Comparison of ENCODE assay signal across 14 cellular contexts in genomic region chr5:141234109-141234508, GRCh38. TPM values are rescaled to one million over a fixed set of nuclear protein-coding genes. Genes with fewer than 3 reads are reported as not detected.
A peak's percentile ranks its signal among the peaks of the same experiment; 100 is the strongest.
DNase-seq lines count a peak whose midpoint lies in the region; ATAC-seq, FAIRE-seq and TF ChIP-seq lines count a peak whose summit lies in the region.
"Had no signal": no experiment of that assay in that cellular context is flagged by ENCODE, and none has a peak within 500 bp of the region (broad histone marks: within the 10 kb centered on the region; RNA-seq: fewer than 3 reads in every experiment).

No MANE protein-coding gene starts in this region.

- no peak for TF ChIP-seq EP300 in HepG2 (IDR thresholded peaks at IDR 0.05; ENCODE audit: low read depth in 2 of 2, low read length in 2 of 2)
- TF ChIP-seq EP300 in HepG2 (CRISPR knock-in tag; IDR thresholded peaks at IDR 0.05; ENCODE audit: borderline replicate concordance), result no peak

- peak overlapping the region; percentile 14; the same call in 1 of the 2 replicates for H3K9ac ChIP-seq in HepG2 (ENCODE audit: insufficient read depth, low read depth, low read length)

- H3K27ac ChIP-seq in AG04450 (ENCODE audit: low read depth, low read length) (no peak overlapping the region), HepG2 (ENCODE audit: extremely low read length, insufficient read depth, low read length) (no peak overlapping the region)

- TF ChIP-seq CTCF in AG04450 (IDR thresholded peaks at IDR 0.05; ENCODE audit: low read depth, low read length) (no peak), HFFc6 (IDR thresholded peaks at IDR 0.05) (peak; percentile 78), HepG2 (CRISPR knock-in tag; IDR thresholded peaks at IDR 0.05) (peak; percentile 54), GM20000 (IDR thresholded peaks at IDR 0.05; ENCODE audit: extremely low read depth, missing control alignments) (no peak)

- H3K79me2 ChIP-seq in HepG2 (ENCODE audit: insufficient read depth, low read length), result no peaks in the 10 kb centered on the region

- H3K4me1 Mint-ChIP-seq in HFFc6 (ENCODE audit: low read depth), result no peaks in the 10 kb centered on the region
- no peaks in the 10 kb centered on the region for H3K4me1 Mint-ChIP-seq in naive thymus-derived CD8-positive, alpha-beta T cell
- H3K4me1 Mint-ChIP-seq: activated naive CD8-positive, alpha-beta T cell treated with anti-CD3 and anti-CD28 coated beads, Interleukin-2, amount 10 ng/mL, durations not matched to agents 7 days and 5 days; CD4-positive, alpha-beta memory T cell had no signal

- H3K27me3 Mint-ChIP-seq in HFFc6 (ENCODE audit: insufficient read depth), result peaks cover 5% of the 10 kb centered on the region
- H3K27me3 Mint-ChIP-seq in naive thymus-derived CD8-positive, alpha-beta T cell, result peaks cover 19 to 55% (median 34%) of the 10 kb centered on the region in 5 donors

- peak overlapping the region; percentile 21 for H3K4me3 ChIP-seq in AG04450 (ENCODE audit: low read depth, low read length)
- 0 out of 6 replicates have a peak overlapping the region, but pooled peaks of 1 of the 3 experiments have one; percentile 24 for H3K4me3 ChIP-seq in HepG2 (replicated peaks in 1 of 3; ENCODE audit: insufficient read depth in 1 of 3, low read depth in 2 of 3, low read length in 3 of 3)

- POLR2A ChIA-PET in AG04450 (lab: Yijun Ruan, JAX), result no interaction called here
- POLR2A ChIA-PET in HepG2 (lab: Yijun Ruan, JAX), result no interaction called here
- POLR2A ChIA-PET in naive thymus-derived CD8-positive, alpha-beta T cell (lab: Charles Lee), result no interaction called here

- intact Hi-C loops in HepG2 (cut with micrococcal nuclease; ENCODE audit: unreplicated experiment), result no loop called here

- peaks cover 40% of the 10 kb centered on the region for H3K9me3 Mint-ChIP-seq in HFFc6
- H3K9me3 Mint-ChIP-seq in naive thymus-derived CD8-positive, alpha-beta T cell, result peaks cover 15 to 83% (median 43%) of the 10 kb centered on the region in 9 donors

- no peaks in the 10 kb centered on the region for H3K36me3 ChIP-seq in HepG2 (replicated peaks in 1 of 2; ENCODE audit: control insufficient read depth in 1 of 2, insufficient read depth in 2 of 2, low read length in 2 of 2)

- ATAC-seq in HepG2, result no peak
- no peak for ATAC-seq in naive thymus-derived CD8-positive, alpha-beta T cell

- H3K9me3 ChIP-seq in AG04450 (ENCODE audit: control insufficient read depth, insufficient read depth, low read length) (peaks cover 19% of the 10 kb centered on the region), HepG2 (ENCODE audit: low read length) (peaks cover 37% of the 10 kb centered on the region)

- TF ChIP-seq POLR2A in HepG2 (IDR thresholded peaks at IDR 0.05; ENCODE audit: insufficient read depth in 1 of 2, low read depth in 2 of 2, low read length in 2 of 2), result no peak

- H3K4me3 Mint-ChIP-seq in HFFc6, result peak overlapping the region; percentile 88
- no peak overlapping the region for H3K4me3 Mint-ChIP-seq in naive thymus-derived CD8-positive, alpha-beta T cell
- H3K4me3 Mint-ChIP-seq: activated naive CD8-positive, alpha-beta T cell treated with anti-CD3 and anti-CD28 coated beads, Interleukin-2, amount 10 ng/mL, durations not matched to agents 7 days and 5 days had no signal

- no peak for FAIRE-seq in HepG2 (lab: Jason Lieb, UNC)
- FAIRE-seq: frontal cortex had no signal

- CTCF ChIA-PET in AG04450 (lab: Charles Lee) (interaction anchor here (0.6 to 2.3 kb wide), 7 partner anchors 10 to 334 kb away, joined by 3 to 17 read pairs (median 3); partner anchors contain the start of gene PCDHGA10), HepG2 (lab: Yijun Ruan, JAX; ENCODE audit: low intra/inter-chr PET ratio, low total read pairs) (interaction anchor here (0.6 to 1.3 kb wide), 2 partner anchors 278 to 330 kb away, joined by 3 to 5 read pairs; no protein-coding TSS in a partner anchor)

- in situ Hi-C loops in HepG2 (cut with HindIII; ENCODE audit: extremely low pct_ligation_motif_present, low pct_unique_long_range_greater_than_20kb), result no loop called here

- 14% methylated on average over 9 of the region's 9 CpGs for WGBS in HepG2 (ENCODE audit: low lambda C conversion rate)

- no peaks in the 10 kb centered on the region for H3K4me1 ChIP-seq in HepG2 (ENCODE audit: insufficient read depth, low read length)

- no peaks in the 10 kb centered on the region for H4K20me1 ChIP-seq in HepG2 (ENCODE audit: insufficient read depth, low read length)

- peak overlapping the region; percentile 48 for H2AFZ ChIP-seq in HepG2 (ENCODE audit: low read length)

- H3K36me3 Mint-ChIP-seq in HFFc6 (ENCODE audit: low read depth), result peaks cover 11% of the 10 kb centered on the region
- peaks cover 14 to 48% (median 24%) of the 10 kb centered on the region in 3 donors for H3K36me3 Mint-ChIP-seq in naive thymus-derived CD8-positive, alpha-beta T cell
- H3K36me3 Mint-ChIP-seq: CD4-positive, alpha-beta memory T cell had no signal

- H3K4me2 ChIP-seq in HepG2 (ENCODE audit: low read depth, low read length), result peak overlapping the region; percentile 52

- no TSS peak for BruUV-seq in HepG2 (replicated peaks; lab: Mats Ljungman, UMichigan)

- TF ChIP-seq RAD21 in HepG2 (CRISPR knock-in tag; IDR thresholded peaks at IDR 0.05), result no peak

- peak overlapping the region; percentile 35; the same call in 1 of the 2 replicates for H3K27ac Mint-ChIP-seq in HFFc6
- H3K27ac Mint-ChIP-seq in naive thymus-derived CD8-positive, alpha-beta T cell, result no peak overlapping the region
- H3K27ac Mint-ChIP-seq: CD4-positive, alpha-beta memory T cell had no signal

- H3K27me3 ChIP-seq in AG04450 (ENCODE audit: control insufficient read depth, insufficient read depth, low read length), result no peaks in the 10 kb centered on the region
- H3K27me3 ChIP-seq in HepG2 (ENCODE audit: control insufficient read depth in 1 of 2, insufficient read depth in 2 of 2, low read length in 2 of 2), result no peaks in the 10 kb centered on the region

- DNase-seq in AG04450 (ENCODE audit: low read depth, low spot score) (no peak), HFFc6 (peak; percentile 9), astrocyte of the hippocampus (ENCODE audit: low read depth, low spot score) (peak; percentile 11), HepG2 (ENCODE audit: low spot score) (peak; percentile 4), NCI-H524 (lab: John Stamatoyannopoulos, UW) (no peak), GM20000 (ENCODE audit: low spot score) (no peak), SIG-M5 treated with dmso at 0.1 percent for 504 hours (lab: John Stamatoyannopoulos, UW; ENCODE audit: unreplicated experiment) (no peak)
- no peak for DNase-seq in naive thymus-derived CD8-positive, alpha-beta T cell
- DNase-seq: activated naive CD8-positive, alpha-beta T cell treated with anti-CD3 and anti-CD28 coated beads, Interleukin-2, amount 10 ng/mL, durations not matched to agents 7 days and 5 days; CD4-positive, alpha-beta memory T cell; stimulated activated CD4-positive, alpha-beta T cell treated with anti-CD3 and anti-CD28 coated beads, Interleukin-1b, Interleukin-23, amount 100 ng/mL, for 48 hours; substantia nigra had no signal

RNA-seq across cellular contexts. Expression of gene PCDHB14, which starts 11.0 kb away (rescaled TPM):
- polyA plus RNA-seq in AG04450 (2011; rRNA removed), result 0.98 and 1.1 TPM in 2 replicates
- 0.70 and 0.83 TPM in 2 replicates for polyA minus RNA-seq in AG04450 (2011; rRNA and poly(A)+ RNA removed)
- 1 to 10 TPM; 1.8 to 3.5 (median 2.7) TPM for total RNA-seq in HFFc6 (2021; fragmentation: NEBNext Ultra II Directional; extraction: Animal tissue kit (Norgen Biotek cat#: 25700))
- total RNA-seq in HepG2 (2016; rRNA removed; fragmentation: Illumina TruSeq; extraction: Trizol), result 0.32 and 0.40 TPM in 2 replicates
- total RNA-seq in HepG2 (2016; cell fraction: cytosol; rRNA removed; fragmentation: Illumina TruSeq; extraction: Trizol; ENCODE audit: low read depth), result not detected in 2 replicates
- 0.13 and 0.30 TPM in 2 replicates for total RNA-seq in HepG2 (2016; cell fraction: insoluble cytoplasmic fraction; rRNA removed; fragmentation: Illumina TruSeq; extraction: Trizol)
- total RNA-seq in HepG2 (2016; cell fraction: membrane; rRNA removed; fragmentation: Illumina TruSeq; extraction: Trizol), result 0.06 and 0.07 TPM in 2 replicates
- 1.1 and 1.2 TPM in 2 replicates for total RNA-seq in HepG2 (2016; cell fraction: nucleus; rRNA removed; fragmentation: Illumina TruSeq; extraction: Trizol)
- 0.37 and 0.73 TPM in 2 replicates for polyA plus RNA-seq in HepG2 (2011; rRNA removed)
- polyA plus RNA-seq in HepG2 (2011; cell fraction: cytosol; rRNA removed), result 0.33 and 0.40 TPM in 2 replicates
- polyA plus RNA-seq in HepG2 (2011; cell fraction: nucleus; rRNA removed), result 1.5 and 1.9 TPM in 2 replicates
- polyA plus RNA-seq in HepG2 (2012), result 0.46 and 0.55 TPM in 2 replicates
- polyA plus RNA-seq in HepG2 (2016; cell fraction: cytosol; fragmentation: Illumina TruSeq; extraction: Trizol; ENCODE audit: low read depth), result not detected in 2 replicates
- 0.20 and 0.26 TPM in 2 replicates for polyA plus RNA-seq in HepG2 (2016; cell fraction: insoluble cytoplasmic fraction; fragmentation: Illumina TruSeq; extraction: Trizol; ENCODE audit: low read depth)
- not detected in 2 replicates for polyA plus RNA-seq in HepG2 (2016; cell fraction: membrane; fragmentation: Illumina TruSeq; extraction: Trizol; ENCODE audit: low read depth)
- 2.0 and 2.3 TPM in 2 replicates for polyA plus RNA-seq in HepG2 (2016; cell fraction: nucleus; fragmentation: Illumina TruSeq; extraction: Trizol; ENCODE audit: insufficient read depth, low read depth)
- polyA minus RNA-seq in HepG2 (2011; rRNA and poly(A)+ RNA removed; ENCODE audit: low replicate concordance), result 0.02 and 0.62 TPM in 2 replicates
- polyA minus RNA-seq in HepG2 (2011; cell fraction: cytosol; rRNA and poly(A)+ RNA removed), result 0.26 and 0.40 TPM in 2 replicates
- 0.64 and 0.75 TPM in 2 replicates for polyA minus RNA-seq in HepG2 (2011; cell fraction: nucleus; rRNA and poly(A)+ RNA removed)
- total RNA-seq in naive thymus-derived CD8-positive, alpha-beta T cell, result not detected
- polyA plus RNA-seq in naive thymus-derived CD8-positive, alpha-beta T cell, result not detected
- polyA plus RNA-seq: CD4-positive, alpha-beta memory T cell had no signal

RNA-seq across cellular contexts. Expression of gene PCDHB15, which starts 11.1 kb away (rescaled TPM):
- polyA plus RNA-seq in AG04450 (2011; rRNA removed) (0.88 and 0.93 TPM in 2 replicates), HepG2 (2011; rRNA removed) (0.26 and 0.48 TPM in 2 replicates)
- polyA minus RNA-seq in AG04450 (2011; rRNA and poly(A)+ RNA removed), result 1.7 and 2.9 TPM in 2 replicates
- 1 to 10 TPM in 3 of 6 experiments, under 1 TPM in 3; 0.45 to 1.4 (median 0.99) TPM for total RNA-seq in HFFc6 (2021; fragmentation: NEBNext Ultra II Directional; extraction: Animal tissue kit (Norgen Biotek cat#: 25700))
- 0.22 and 0.27 TPM in 2 replicates for total RNA-seq in HepG2 (2016; rRNA removed; fragmentation: Illumina TruSeq; extraction: Trizol)
- total RNA-seq in HepG2 (2016; cell fraction: cytosol; rRNA removed; fragmentation: Illumina TruSeq; extraction: Trizol; ENCODE audit: low read depth), result not detected in 2 replicates
- 0.26 TPM in 1 of 2 replicates, not detected in the other for total RNA-seq in HepG2 (2016; cell fraction: insoluble cytoplasmic fraction; rRNA removed; fragmentation: Illumina TruSeq; extraction: Trizol)
- not detected in 2 replicates for total RNA-seq in HepG2 (2016; cell fraction: membrane; rRNA removed; fragmentation: Illumina TruSeq; extraction: Trizol)
- 0.44 and 0.47 TPM in 2 replicates for total RNA-seq in HepG2 (2016; cell fraction: nucleus; rRNA removed; fragmentation: Illumina TruSeq; extraction: Trizol)
- polyA plus RNA-seq in HepG2 (2011; cell fraction: cytosol; rRNA removed), result 0.16 and 0.38 TPM in 2 replicates
- 1.6 and 2.2 TPM in 2 replicates for polyA plus RNA-seq in HepG2 (2011; cell fraction: nucleus; rRNA removed)
- polyA plus RNA-seq in HepG2 (2012), result 0.51 and 0.54 TPM in 2 replicates
- polyA plus RNA-seq in HepG2 (2016; cell fraction: cytosol; fragmentation: Illumina TruSeq; extraction: Trizol; ENCODE audit: low read depth), result not detected in 2 replicates
- polyA plus RNA-seq in HepG2 (2016; cell fraction: insoluble cytoplasmic fraction; fragmentation: Illumina TruSeq; extraction: Trizol; ENCODE audit: low read depth), result 0.05 and 0.19 TPM in 2 replicates
- polyA plus RNA-seq in HepG2 (2016; cell fraction: membrane; fragmentation: Illumina TruSeq; extraction: Trizol; ENCODE audit: low read depth), result not detected in 2 replicates
- 1.1 and 1.2 TPM in 2 replicates for polyA plus RNA-seq in HepG2 (2016; cell fraction: nucleus; fragmentation: Illumina TruSeq; extraction: Trizol; ENCODE audit: insufficient read depth, low read depth)
- 0.62 TPM in 1 of 2 replicates, not detected in the other for polyA minus RNA-seq in HepG2 (2011; rRNA and poly(A)+ RNA removed; ENCODE audit: low replicate concordance)
- 0.10 TPM in 1 of 2 replicates, not detected in the other for polyA minus RNA-seq in HepG2 (2011; cell fraction: cytosol; rRNA and poly(A)+ RNA removed)
- polyA minus RNA-seq in HepG2 (2011; cell fraction: nucleus; rRNA and poly(A)+ RNA removed), result 1.7 and 1.9 TPM in 2 replicates
- not detected for total RNA-seq in naive thymus-derived CD8-positive, alpha-beta T cell
- not detected for polyA plus RNA-seq in naive thymus-derived CD8-positive, alpha-beta T cell
- total RNA-seq: OCI-LY7 had no signal
- polyA plus RNA-seq: CD4-positive, alpha-beta memory T cell had no signal

RNA-seq across cellular contexts. Expression of gene PCDHB13, which starts 20.4 kb away (rescaled TPM):
- polyA plus RNA-seq in AG04450 (2011; rRNA removed) (0.60 and 0.73 TPM in 2 replicates), HepG2 (2011; rRNA removed) (0.57 and 0.63 TPM in 2 replicates)
- 0.78 and 0.83 TPM in 2 replicates for polyA minus RNA-seq in AG04450 (2011; rRNA and poly(A)+ RNA removed)
- total RNA-seq in HFFc6 (2021; fragmentation: NEBNext Ultra II Directional; extraction: Animal tissue kit (Norgen Biotek cat#: 25700)), result 1 to 10 TPM; 3.0 to 4.5 (median 3.8) TPM
- 0.52 and 0.80 TPM in 2 replicates for total RNA-seq in HepG2 (2016; rRNA removed; fragmentation: Illumina TruSeq; extraction: Trizol)
- total RNA-seq in HepG2 (2016; cell fraction: cytosol; rRNA removed; fragmentation: Illumina TruSeq; extraction: Trizol; ENCODE audit: low read depth), result not detected in 2 replicates
- total RNA-seq in HepG2 (2016; cell fraction: insoluble cytoplasmic fraction; rRNA removed; fragmentation: Illumina TruSeq; extraction: Trizol), result 0.25 and 0.50 TPM in 2 replicates
- total RNA-seq in HepG2 (2016; cell fraction: membrane; rRNA removed; fragmentation: Illumina TruSeq; extraction: Trizol), result 0.10 and 0.15 TPM in 2 replicates
- 1.3 and 1.8 TPM in 2 replicates for total RNA-seq in HepG2 (2016; cell fraction: nucleus; rRNA removed; fragmentation: Illumina TruSeq; extraction: Trizol)
- 0.46 and 0.47 TPM in 2 replicates for polyA plus RNA-seq in HepG2 (2011; cell fraction: cytosol; rRNA removed)
- 0.92 and 1.1 TPM in 2 replicates for polyA plus RNA-seq in HepG2 (2011; cell fraction: nucleus; rRNA removed)
- 0.71 and 0.89 TPM in 2 replicates for polyA plus RNA-seq in HepG2 (2012)
- polyA plus RNA-seq in HepG2 (2016; cell fraction: cytosol; fragmentation: Illumina TruSeq; extraction: Trizol; ENCODE audit: low read depth), result 0.06 TPM in 1 of 2 replicates, not detected in the other
- 0.24 and 0.40 TPM in 2 replicates for polyA plus RNA-seq in HepG2 (2016; cell fraction: insoluble cytoplasmic fraction; fragmentation: Illumina TruSeq; extraction: Trizol; ENCODE audit: low read depth)
- 0.07 TPM in 2 replicates for polyA plus RNA-seq in HepG2 (2016; cell fraction: membrane; fragmentation: Illumina TruSeq; extraction: Trizol; ENCODE audit: low read depth)
- 1.5 and 1.9 TPM in 2 replicates for polyA plus RNA-seq in HepG2 (2016; cell fraction: nucleus; fragmentation: Illumina TruSeq; extraction: Trizol; ENCODE audit: insufficient read depth, low read depth)
- polyA minus RNA-seq in HepG2 (2011; rRNA and poly(A)+ RNA removed; ENCODE audit: low replicate concordance), result 0.05 and 1.1 TPM in 2 replicates
- polyA minus RNA-seq in HepG2 (2011; cell fraction: cytosol; rRNA and poly(A)+ RNA removed), result 0.35 and 0.79 TPM in 2 replicates
- 0.90 and 1.6 TPM in 2 replicates for polyA minus RNA-seq in HepG2 (2011; cell fraction: nucleus; rRNA and poly(A)+ RNA removed)
- not detected for total RNA-seq in naive thymus-derived CD8-positive, alpha-beta T cell
- not detected for polyA plus RNA-seq in naive thymus-derived CD8-positive, alpha-beta T cell
- total RNA-seq: activated naive CD8-positive, alpha-beta T cell treated with anti-CD3 and anti-CD28 coated beads, Interleukin-2, amount 10 ng/mL, durations not matched to agents 7 days and 5 days had no signal
- polyA plus RNA-seq: CD4-positive, alpha-beta memory T cell had no signal

RNA-seq across cellular contexts. Expression of gene PCDHB12, which starts 25.6 kb away (rescaled TPM):
- polyA plus RNA-seq in AG04450 (2011; rRNA removed) (0.32 and 0.40 TPM in 2 replicates), HepG2 (2011; rRNA removed) (0.03 TPM in 2 replicates)
- polyA minus RNA-seq in AG04450 (2011; rRNA and poly(A)+ RNA removed), result 0.28 and 0.52 TPM in 2 replicates
- under 1 TPM; 0.51 to 0.83 (median 0.63) TPM for total RNA-seq in HFFc6 (2021; fragmentation: NEBNext Ultra II Directional; extraction: Animal tissue kit (Norgen Biotek cat#: 25700))
- 0.04 TPM in 1 of 2 replicates, not detected in the other for total RNA-seq in HepG2 (2016; rRNA removed; fragmentation: Illumina TruSeq; extraction: Trizol)
- total RNA-seq in HepG2 (2016; cell fraction: cytosol; rRNA removed; fragmentation: Illumina TruSeq; extraction: Trizol; ENCODE audit: low read depth), result not detected in 2 replicates
- total RNA-seq in HepG2 (2016; cell fraction: insoluble cytoplasmic fraction; rRNA removed; fragmentation: Illumina TruSeq; extraction: Trizol), result 0.04 TPM in 1 of 2 replicates, not detected in the other
- not detected in 2 replicates for total RNA-seq in HepG2 (2016; cell fraction: membrane; rRNA removed; fragmentation: Illumina TruSeq; extraction: Trizol)
- 0.09 TPM in 1 of 2 replicates, not detected in the other for total RNA-seq in HepG2 (2016; cell fraction: nucleus; rRNA removed; fragmentation: Illumina TruSeq; extraction: Trizol)
- polyA plus RNA-seq in HepG2 (2011; cell fraction: cytosol; rRNA removed), result 0.04 TPM in 1 of 2 replicates, not detected in the other
- polyA plus RNA-seq in HepG2 (2011; cell fraction: nucleus; rRNA removed), result 0.05 and 0.16 TPM in 2 replicates
- polyA plus RNA-seq in HepG2 (2012), result 0.08 and 0.09 TPM in 2 replicates
- not detected in 2 replicates for polyA plus RNA-seq in HepG2 (2016; cell fraction: cytosol; fragmentation: Illumina TruSeq; extraction: Trizol; ENCODE audit: low read depth)
- polyA plus RNA-seq in HepG2 (2016; cell fraction: insoluble cytoplasmic fraction; fragmentation: Illumina TruSeq; extraction: Trizol; ENCODE audit: low read depth), result not detected in 2 replicates
- polyA plus RNA-seq in HepG2 (2016; cell fraction: membrane; fragmentation: Illumina TruSeq; extraction: Trizol; ENCODE audit: low read depth), result not detected in 2 replicates
- polyA plus RNA-seq in HepG2 (2016; cell fraction: nucleus; fragmentation: Illumina TruSeq; extraction: Trizol; ENCODE audit: insufficient read depth, low read depth), result 0.19 TPM in 1 of 2 replicates, not detected in the other
- 0.28 TPM in 1 of 2 replicates, not detected in the other for polyA minus RNA-seq in HepG2 (2011; rRNA and poly(A)+ RNA removed; ENCODE audit: low replicate concordance)
- not detected in 2 replicates for polyA minus RNA-seq in HepG2 (2011; cell fraction: cytosol; rRNA and poly(A)+ RNA removed)
- polyA minus RNA-seq in HepG2 (2011; cell fraction: nucleus; rRNA and poly(A)+ RNA removed), result 0.13 and 0.25 TPM in 2 replicates
- not detected for total RNA-seq in naive thymus-derived CD8-positive, alpha-beta T cell
- not detected for polyA plus RNA-seq in naive thymus-derived CD8-positive, alpha-beta T cell
- total RNA-seq: activated naive CD8-positive, alpha-beta T cell treated with anti-CD3 and anti-CD28 coated beads, Interleukin-2, amount 10 ng/mL, durations not matched to agents 7 days and 5 days; CD4-positive, alpha-beta memory T cell; OCI-LY7 had no signal
- polyA plus RNA-seq: CD4-positive, alpha-beta memory T cell had no signal

RNA-seq across cellular contexts. Expression of gene PCDHB11, which starts 34.7 kb away (rescaled TPM):
- polyA plus RNA-seq in AG04450 (2011; rRNA removed) (0.16 and 0.25 TPM in 2 replicates), HepG2 (2011; rRNA removed) (not detected in 2 replicates)
- 0.17 and 0.28 TPM in 2 replicates for polyA minus RNA-seq in AG04450 (2011; rRNA and poly(A)+ RNA removed)
- total RNA-seq in HFFc6 (2021; fragmentation: NEBNext Ultra II Directional; extraction: Animal tissue kit (Norgen Biotek cat#: 25700)), result under 1 TPM; 0.33 to 0.54 (median 0.47) TPM
- total RNA-seq in HepG2 (2016; rRNA removed; fragmentation: Illumina TruSeq; extraction: Trizol), result 0.07 TPM in 1 of 2 replicates, not detected in the other
- not detected in 2 replicates for total RNA-seq in HepG2 (2016; cell fraction: cytosol; rRNA removed; fragmentation: Illumina TruSeq; extraction: Trizol; ENCODE audit: low read depth)
- 0.02 TPM in 1 of 2 replicates, not detected in the other for total RNA-seq in HepG2 (2016; cell fraction: insoluble cytoplasmic fraction; rRNA removed; fragmentation: Illumina TruSeq; extraction: Trizol)
- total RNA-seq in HepG2 (2016; cell fraction: membrane; rRNA removed; fragmentation: Illumina TruSeq; extraction: Trizol), result not detected in 2 replicates
- not detected in 2 replicates for total RNA-seq in HepG2 (2016; cell fraction: nucleus; rRNA removed; fragmentation: Illumina TruSeq; extraction: Trizol)
- polyA plus RNA-seq in HepG2 (2011; cell fraction: cytosol; rRNA removed), result 0.03 and 0.05 TPM in 2 replicates
- 0.03 and 0.06 TPM in 2 replicates for polyA plus RNA-seq in HepG2 (2011; cell fraction: nucleus; rRNA removed)
- 0.04 and 0.05 TPM in 2 replicates for polyA plus RNA-seq in HepG2 (2012)
- polyA plus RNA-seq in HepG2 (2016; cell fraction: cytosol; fragmentation: Illumina TruSeq; extraction: Trizol; ENCODE audit: low read depth), result not detected in 2 replicates
- polyA plus RNA-seq in HepG2 (2016; cell fraction: insoluble cytoplasmic fraction; fragmentation: Illumina TruSeq; extraction: Trizol; ENCODE audit: low read depth), result not detected in 2 replicates
- not detected in 2 replicates for polyA plus RNA-seq in HepG2 (2016; cell fraction: membrane; fragmentation: Illumina TruSeq; extraction: Trizol; ENCODE audit: low read depth)
- not detected in 2 replicates for polyA plus RNA-seq in HepG2 (2016; cell fraction: nucleus; fragmentation: Illumina TruSeq; extraction: Trizol; ENCODE audit: insufficient read depth, low read depth)
- 0.20 TPM in 1 of 2 replicates, not detected in the other for polyA minus RNA-seq in HepG2 (2011; rRNA and poly(A)+ RNA removed; ENCODE audit: low replicate concordance)
- polyA minus RNA-seq in HepG2 (2011; cell fraction: cytosol; rRNA and poly(A)+ RNA removed), result not detected in 2 replicates
- polyA minus RNA-seq in HepG2 (2011; cell fraction: nucleus; rRNA and poly(A)+ RNA removed), result 0.37 and 0.39 TPM in 2 replicates
- total RNA-seq in naive thymus-derived CD8-positive, alpha-beta T cell, result not detected
- not detected for polyA plus RNA-seq in naive thymus-derived CD8-positive, alpha-beta T cell
- total RNA-seq: activated naive CD8-positive, alpha-beta T cell treated with anti-CD3 and anti-CD28 coated beads, Interleukin-2, amount 10 ng/mL, durations not matched to agents 7 days and 5 days; CD4-positive, alpha-beta memory T cell; OCI-LY7 had no signal
- polyA plus RNA-seq: CD4-positive, alpha-beta memory T cell had no signal

Comparison
In these comparisons a context has a peak if more than half of its experiments do, and no peak if none do; other contexts are left out.
1. DNase-seq: peak in HFFc6 (single experiment), astrocyte of the hippocampus (single experiment) and HepG2 (single experiment); none in AG04450 (single experiment), NCI-H524 (0 of 2), GM20000 (single experiment), SIG-M5 treated with dmso at 0.1 percent for 504 hours (single experiment) and naive thymus-derived CD8-positive, alpha-beta T cell (0 of 10).
2. CTCF ChIP-seq: peak in HFFc6 (single experiment) and HepG2 (single experiment); none in AG04450 (single experiment) and GM20000 (single experiment).